ENCODE assay signal across 12 cellular contexts in the genomic region with DNA sequence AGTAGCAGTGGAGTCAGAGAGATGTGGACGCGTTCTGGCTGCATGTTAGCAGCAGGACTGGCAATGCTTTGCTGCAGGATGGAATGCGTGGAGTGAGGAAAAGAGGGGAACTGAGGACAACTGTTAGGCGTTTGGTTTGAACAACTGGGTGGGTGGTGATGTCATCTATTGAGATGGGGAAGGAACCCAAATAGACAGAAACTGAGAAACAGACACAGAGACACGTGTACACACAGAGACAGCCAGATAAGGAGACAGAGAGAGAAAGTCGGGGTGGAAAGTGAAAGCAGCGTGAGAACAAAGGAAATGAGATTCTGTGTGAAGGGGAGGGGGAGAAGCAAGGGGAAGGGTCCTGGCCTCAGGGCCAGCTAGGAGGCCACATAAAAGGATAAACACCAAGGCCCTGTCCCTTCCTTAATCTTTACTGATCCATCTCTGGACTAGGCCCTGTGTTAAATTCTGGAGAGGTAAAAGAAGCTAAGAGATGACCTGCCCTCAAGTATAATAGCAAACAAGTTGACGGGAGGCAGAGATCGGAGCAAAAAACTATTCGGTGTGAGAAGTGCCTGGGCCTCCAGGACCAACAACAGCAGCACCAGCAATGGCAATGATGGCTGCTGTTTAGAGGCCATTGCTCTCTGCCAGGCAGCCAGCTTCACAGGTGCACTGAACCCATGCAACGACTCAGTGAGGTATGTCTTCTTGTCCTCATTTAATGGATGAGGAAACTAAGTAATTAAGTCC. TPM values are rescaled to one million over a fixed set of nuclear protein-coding genes. Genes with fewer than 3 reads are reported as not detected.
DNase-seq lines count a peak whose midpoint lies in the region; ATAC-seq lines count a peak whose summit lies in the region.
"Had no signal": no experiment of that assay in that cellular context is flagged by ENCODE, and none has a peak within 500 bp of the region (broad histone marks: within the 10 kb centered on the region; RNA-seq: fewer than 3 reads in every experiment).

No MANE protein-coding gene starts in this region.

- H3K36me3 Mint-ChIP-seq in activated CD4-positive, alpha-beta T cell treated with anti-CD3 and anti-CD28 coated beads, Interleukin-2, amount 10 ng/mL, durations not matched to agents 24 days and 14 days (ENCODE audit: low read depth) = no peaks in the 10 kb centered on the region
- H3K36me3 Mint-ChIP-seq in activated naive CD8-positive, alpha-beta T cell treated with anti-CD3 and anti-CD28 coated beads, Interleukin-2, amount 50 U/mL, for 24 hours (ENCODE audit: low read depth) = no peaks in the 10 kb centered on the region

- no peaks in the 10 kb centered on the region for H3K9me3 Mint-ChIP-seq in activated CD4-positive, alpha-beta T cell treated with anti-CD3 and anti-CD28 coated beads, Interleukin-2, amount 10 ng/mL, durations not matched to agents 24 days and 14 days
- no peaks in the 10 kb centered on the region for H3K9me3 Mint-ChIP-seq in activated naive CD8-positive, alpha-beta T cell treated with anti-CD3 and anti-CD28 coated beads, Interleukin-2, amount 50 U/mL, for 24 hours

- H3K4me1 Mint-ChIP-seq in activated CD4-positive, alpha-beta T cell treated with anti-CD3 and anti-CD28 coated beads, Interleukin-2, amount 10 ng/mL, durations not matched to agents 24 days and 14 days = peaks cover 23% of the 10 kb centered on the region
- peaks cover 26% of the 10 kb centered on the region for H3K4me1 Mint-ChIP-seq in activated naive CD8-positive, alpha-beta T cell treated with anti-CD3 and anti-CD28 coated beads, Interleukin-2, amount 50 U/mL, for 24 hours

- peak; percentile 54 for ATAC-seq in HG03159 (IDR thresholded peaks at IDR 0.05; ENCODE audit: unreplicated experiment)
- peak; percentile 65 for ATAC-seq in activated naive CD8-positive, alpha-beta T cell treated with anti-CD3 and anti-CD28 coated beads, Interleukin-2, amount 50 U/mL, for 24 hours
- ATAC-seq: HCT116, pancreas had no signal

- peak overlapping the region; percentile 44 for H3K4me3 Mint-ChIP-seq in activated CD4-positive, alpha-beta T cell treated with anti-CD3 and anti-CD28 coated beads, Interleukin-2, amount 10 ng/mL, durations not matched to agents 24 days and 14 days
- peak overlapping the region; percentile 39 for H3K4me3 Mint-ChIP-seq in activated naive CD8-positive, alpha-beta T cell treated with anti-CD3 and anti-CD28 coated beads, Interleukin-2, amount 50 U/mL, for 24 hours

- peak; percentile 78 for DNase-seq in activated CD4-positive, alpha-beta T cell treated with anti-CD3 and anti-CD28 coated beads, Interleukin-2, amount 10 ng/mL, durations not matched to agents 24 days and 14 days
- no peak for DNase-seq in activated CD4-positive, alpha-beta T cell treated with anti-CD3 and anti-CD28 coated beads, Interleukin-2, amount 50 U/mL, for 4 hours
- no peak for DNase-seq in activated naive CD8-positive, alpha-beta T cell treated with anti-CD3 and anti-CD28 coated beads, Interleukin-2, amount 50 U/mL, for 24 hours
- peak; percentile 35 for DNase-seq in stimulated activated CD4-positive, alpha-beta T cell treated with anti-CD3 and anti-CD28 coated beads, Interleukin-4, amount 100 ng/mL, for 24 hours
- no peak for DNase-seq in GF-D8 (lab: John Stamatoyannopoulos, UW)
- no peak for DNase-seq in SIG-M5 treated with dmso at 0.1 percent for 504 hours (lab: John Stamatoyannopoulos, UW; ENCODE audit: unreplicated experiment)
- DNase-seq in SKM-1 treated with dmso at 0.1 percent for 144 hours (lab: John Stamatoyannopoulos, UW; ENCODE audit: unreplicated experiment) = no peak
- DNase-seq: NCI-H524, pancreas had no signal

- peaks cover 25% of the 10 kb centered on the region for H3K27me3 Mint-ChIP-seq in activated CD4-positive, alpha-beta T cell treated with anti-CD3 and anti-CD28 coated beads, Interleukin-2, amount 10 ng/mL, durations not matched to agents 24 days and 14 days
- peaks cover 38% of the 10 kb centered on the region for H3K27me3 Mint-ChIP-seq in activated naive CD8-positive, alpha-beta T cell treated with anti-CD3 and anti-CD28 coated beads, Interleukin-2, amount 50 U/mL, for 24 hours

- H3K27ac Mint-ChIP-seq in activated CD4-positive, alpha-beta T cell treated with anti-CD3 and anti-CD28 coated beads, Interleukin-2, amount 10 ng/mL, durations not matched to agents 24 days and 14 days = peak overlapping the region; percentile 12
- peak overlapping the region; percentile 71 for H3K27ac Mint-ChIP-seq in activated naive CD8-positive, alpha-beta T cell treated with anti-CD3 and anti-CD28 coated beads, Interleukin-2, amount 50 U/mL, for 24 hours

- intact Hi-C loops in activated CD4-positive, alpha-beta T cell treated with anti-CD3 and anti-CD28 coated beads, Interleukin-2, amount 10 ng/mL, durations not matched to agents 24 days and 14 days (cut with micrococcal nuclease) = loop anchor here (5.0 kb wide), 2 partner anchors 35 to 50 kb away; no protein-coding TSS in a partner anchor

RNA-seq across cellular contexts. Expression of gene VWA5B1, which starts 31.6 kb away (rescaled TPM):
- not detected in 2 replicates for total RNA-seq in activated CD4-positive, alpha-beta T cell treated with anti-CD3 and anti-CD28 coated beads, Interleukin-2, amount 10 ng/mL, durations not matched to agents 24 days and 14 days
- total RNA-seq: fibroblast of villous mesenchyme had no signal

Comparison
In these comparisons a context has a peak if more than half of its experiments do, and no peak if none do; other contexts are left out.
1. DNase-seq: peak in activated CD4-positive, alpha-beta T cell treated with anti-CD3 and anti-CD28 coated beads, Interleukin-2, amount 10 ng/mL, durations not matched to agents 24 days and 14 days (single experiment) and stimulated activated CD4-positive, alpha-beta T cell treated with anti-CD3 and anti-CD28 coated beads, Interleukin-4, amount 100 ng/mL, for 24 hours (single experiment); none in activated CD4-positive, alpha-beta T cell treated with anti-CD3 and anti-CD28 coated beads, Interleukin-2, amount 50 U/mL, for 4 hours (0 of 2), activated naive CD8-positive, alpha-beta T cell treated with anti-CD3 and anti-CD28 coated beads, Interleukin-2, amount 50 U/mL, for 24 hours (single experiment), GF-D8 (single experiment), SIG-M5 treated with dmso at 0.1 percent for 504 hours (single experiment) and SKM-1 treated with dmso at 0.1 percent for 144 hours (single experiment).